In the genomic region with DNA sequence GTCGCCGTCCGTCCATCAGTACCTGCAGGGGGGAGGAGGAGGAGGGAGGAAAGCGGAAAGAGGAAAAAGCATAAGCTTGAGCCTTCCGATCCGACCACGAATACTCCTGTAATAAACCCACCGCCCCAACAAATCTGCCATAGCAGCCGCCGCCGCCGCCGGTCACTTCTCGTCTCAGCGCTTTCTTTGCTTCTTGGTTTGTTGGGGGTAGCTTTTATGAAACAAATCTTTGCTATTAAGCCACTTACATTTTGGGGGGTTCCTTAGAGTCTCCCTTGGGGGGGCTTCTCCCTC, we compare ENCODE assay signal across 8 cellular contexts.
DNase-seq lines count a peak whose midpoint lies in the region; ATAC-seq and TF ChIP-seq lines count a peak whose summit lies in the region.

No MANE protein-coding gene starts in this region.

- peak; percentile 4 for ATAC-seq in HG03175 (IDR thresholded peaks at IDR 0.05; ENCODE audit: unreplicated experiment)
- no peak for ATAC-seq in HG02763 (IDR thresholded peaks at IDR 0.05; ENCODE audit: unreplicated experiment)

- H3K4me3 ChIP-seq in GM12865 (ENCODE audit: low read depth, low read length) (peak overlapping the region; percentile 63), neuron (ENCODE audit: low read length) (peak overlapping the region; percentile 60)

- H2AFZ ChIP-seq in neuron (ENCODE audit: low read depth, low read length), result peak overlapping the region; percentile 98

- DNase-seq in GM12865 (ENCODE audit: low read depth) (no peak), inferior parietal cortex (ENCODE audit: extremely low spot score) (no peak), NCI-H128 (lab: John Stamatoyannopoulos, UW; ENCODE audit: unreplicated experiment) (no peak), NCI-H1436 (lab: John Stamatoyannopoulos, UW) (no peak)

- no peak for TF ChIP-seq CTCF in GM12865 (IDR thresholded peaks at IDR 0.05; ENCODE audit: insufficient read depth, low read depth, low read length, missing control alignments)

- H3K9me3 ChIP-seq in neuron (ENCODE audit: low read length), result no peaks in the 10 kb centered on the region

- peaks cover 7% of the 10 kb centered on the region for H3K36me3 ChIP-seq in neuron (ENCODE audit: insufficient read depth, low read length)

- H3K27me3 ChIP-seq in neuron (ENCODE audit: insufficient read depth, low read length), result no peaks in the 10 kb centered on the region

- H3K4me1 ChIP-seq in neuron (ENCODE audit: insufficient read depth, low read length), result peaks cover 33% of the 10 kb centered on the region

- H3K27ac ChIP-seq in cingulate gyrus (ENCODE audit: low read depth, low read length), result peak overlapping the region; percentile 90
